8 cellular contexts compared by ENCODE assay signal in the genomic region with DNA sequence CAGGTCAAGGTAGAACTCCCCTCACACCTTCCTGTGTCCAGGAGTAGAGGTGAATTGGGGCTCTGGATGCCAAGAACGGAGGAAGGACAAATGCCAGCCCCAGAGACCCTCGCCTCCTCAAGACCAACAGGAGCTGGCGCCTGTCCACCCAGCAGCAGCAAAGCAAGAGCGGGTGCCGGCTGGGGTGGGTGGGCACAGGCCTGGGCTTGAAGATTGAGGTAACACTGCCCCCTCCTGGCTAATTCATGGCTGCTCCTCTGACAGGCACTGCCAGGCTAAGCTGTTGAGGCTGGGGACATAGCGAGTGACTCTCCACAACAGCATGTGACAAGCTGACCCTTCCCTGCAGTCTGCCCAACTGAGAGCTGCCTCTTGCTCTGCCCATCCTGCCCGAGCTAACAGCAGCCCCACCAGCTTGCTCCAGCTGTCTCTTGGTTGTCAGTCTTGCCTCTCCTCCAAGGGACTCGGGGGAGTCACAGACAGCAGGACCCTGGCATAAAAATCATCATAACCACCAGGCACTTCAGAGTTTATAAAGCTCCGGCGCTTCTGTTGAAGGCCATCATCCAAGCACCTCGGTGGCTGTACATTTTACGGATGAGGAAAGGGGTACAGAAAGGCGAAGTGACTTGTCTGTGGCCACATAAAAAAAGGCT.
DNase-seq lines count a peak whose midpoint lies in the region; ATAC-seq and TF ChIP-seq lines count a peak whose summit lies in the region.
"Not testable (repeated sequence)": the region's sequence is repeated elsewhere in the genome, so short reads cannot be mapped to it uniquely, and the experiment has no call there.

No MANE protein-coding gene starts in this region.

- not testable (repeated sequence) for H3K9me3 Mint-ChIP-seq in Caco-2 (ENCODE audit: unreplicated experiment); naive thymus-derived CD8-positive, alpha-beta T cell

- H3K27ac ChIP-seq in VCaP: not testable (repeated sequence)

- not testable (repeated sequence) for ATAC-seq in Right ventricle myocardium inferior
- ATAC-seq in naive thymus-derived CD8-positive, alpha-beta T cell: peak; percentile 46 to 55

- intact Hi-C loops in Caco-2 (cut with micrococcal nuclease; ENCODE audit: unreplicated experiment): loop anchor here (5.0 kb wide), 1 partner anchor 243 kb away; a partner anchor contains a TSS
- intact Hi-C loops in Right ventricle myocardium inferior (cut with DNase I): not testable (repeated sequence)

- TF ChIP-seq CTCF in Caco-2 (IDR thresholded peaks at IDR 0.05; ENCODE audit: insufficient read depth in 1 of 2, low read depth in 1 of 2, low read length in 1 of 2, severe bottlenecking in 1 of 2, unreplicated experiment in 1 of 2): peak; percentile 53 to 57
- peak; percentile 75 for TF ChIP-seq CTCF in VCaP (conservative IDR thresholded peaks at IDR 0.05)

- H3K4me1 Mint-ChIP-seq in Caco-2 (ENCODE audit: low read depth, unreplicated experiment); naive thymus-derived CD8-positive, alpha-beta T cell: not testable (repeated sequence)

- H3K36me3 ChIP-seq in Caco-2 (ENCODE audit: control insufficient read depth, insufficient read depth, low read length): not testable (repeated sequence)

- CTCF ChIA-PET in Caco-2 (lab: Charles Lee): interaction anchor here (0.5 to 0.8 kb wide), 3 partner anchors 10 to 242 kb away, joined by 3 to 5 read pairs (median 5); no protein-coding TSS in a partner anchor

- H3K4me3 ChIP-seq in Caco-2 (ENCODE audit: low read depth, low read length): not testable (repeated sequence)

- POLR2A ChIA-PET in Caco-2 (lab: Charles Lee); naive thymus-derived CD8-positive, alpha-beta T cell (lab: Charles Lee): not testable (repeated sequence)

- H3K36me3 Mint-ChIP-seq in Caco-2 (ENCODE audit: insufficient read depth, unreplicated experiment); naive thymus-derived CD8-positive, alpha-beta T cell: not testable (repeated sequence)

- H3K27me3 Mint-ChIP-seq in Caco-2 (ENCODE audit: insufficient read depth, unreplicated experiment); naive thymus-derived CD8-positive, alpha-beta T cell: not testable (repeated sequence)

- BruUV-seq in Caco-2 (replicated peaks; lab: Mats Ljungman, UMichigan): not testable (repeated sequence)

- H3K4me1 ChIP-seq in Caco-2: not testable (repeated sequence)

- H3K4me3 Mint-ChIP-seq in Caco-2 (ENCODE audit: unreplicated experiment); naive thymus-derived CD8-positive, alpha-beta T cell: not testable (repeated sequence)

- DNase-seq in Caco-2: peak; percentile 56 to 65
- DNase-seq in HT-29 (ENCODE audit: low spot score): peak; percentile 68
- DNase-seq in NCI-H510A treated with DMSO at 0.1 percent for 48 hours (lab: John Stamatoyannopoulos, UW): peak; percentile 25
- peak; percentile 81 for DNase-seq in astrocyte of the hippocampus (ENCODE audit: low read depth, low spot score)
- DNase-seq in Right ventricle myocardium inferior (ENCODE audit: missing footprints): peak; percentile 32
- peak in 8 of 10 donors; percentile 14 to 40 (median 20) for DNase-seq in naive thymus-derived CD8-positive, alpha-beta T cell
- peak; percentile 8 for DNase-seq in stimulated activated CD8-positive, alpha-beta memory T cell treated with anti-CD3 and anti-CD28 coated beads, Interleukin-7, amount 100 ng/mL, for 24 hours (ENCODE audit: low read depth)

- H3K9me3 ChIP-seq in Caco-2: not testable (repeated sequence)

- not testable (repeated sequence) for H3K27ac Mint-ChIP-seq in Caco-2 (ENCODE audit: unreplicated experiment); naive thymus-derived CD8-positive, alpha-beta T cell

- H3K27me3 ChIP-seq in Caco-2 (replicated peaks; ENCODE audit: control insufficient read depth, insufficient read depth, low read length): not testable (repeated sequence)

Comparison
In these comparisons a context has a peak if more than half of its experiments do, and no peak if none do; other contexts are left out.
1. DNase-seq: peak in every context shown above with its lines; median percentile 81 in astrocyte of the hippocampus; 68 in HT-29; 60 in Caco-2; 32 in Right ventricle myocardium inferior; 25 in NCI-H510A treated with DMSO at 0.1 percent for 48 hours; 20 in naive thymus-derived CD8-positive, alpha-beta T cell; 8 in stimulated activated CD8-positive, alpha-beta memory T cell treated with anti-CD3 and anti-CD28 coated beads, Interleukin-7, amount 100 ng/mL, for 24 hours.